In the genomic region with DNA sequence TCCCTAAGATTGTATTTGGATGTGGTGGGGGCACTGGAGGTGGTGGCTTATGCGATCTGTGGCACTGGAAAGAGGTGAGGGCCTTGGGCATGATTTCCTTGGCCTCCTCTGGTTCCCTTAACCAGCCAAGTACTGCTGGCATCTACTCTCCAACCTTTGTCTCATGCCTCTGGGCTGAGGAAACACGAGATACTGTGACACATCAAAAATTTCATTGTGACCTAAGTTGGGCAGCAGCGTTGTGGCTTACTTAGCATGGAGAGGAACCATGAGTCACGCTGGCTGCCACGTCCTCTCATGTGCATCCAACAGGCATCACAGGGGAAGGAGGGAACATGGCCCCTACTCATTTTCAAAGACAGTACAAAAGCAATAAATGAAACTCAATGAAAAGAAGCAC, we compare ENCODE assay signal across 1 cellular context.
TF ChIP-seq lines count a peak whose summit lies in the region.

No MANE protein-coding gene starts in this region.

TF ChIP-seq in GM23338, 12 proteins besides CTCF, POLR2A, EP300 and RAD21 (continued from another document):
- TF ChIP-seq CREB1 (CRISPR knock-in tag; IDR thresholded peaks at IDR 0.05; ENCODE audit: low read depth) (no peak), JUNB (IDR thresholded peaks at IDR 0.05; ENCODE audit: unreplicated experiment) (no peak), NANOG (IDR thresholded peaks at IDR 0.05; ENCODE audit: borderline replicate concordance) (no peak)
- TF ChIP-seq, protein P1, sequence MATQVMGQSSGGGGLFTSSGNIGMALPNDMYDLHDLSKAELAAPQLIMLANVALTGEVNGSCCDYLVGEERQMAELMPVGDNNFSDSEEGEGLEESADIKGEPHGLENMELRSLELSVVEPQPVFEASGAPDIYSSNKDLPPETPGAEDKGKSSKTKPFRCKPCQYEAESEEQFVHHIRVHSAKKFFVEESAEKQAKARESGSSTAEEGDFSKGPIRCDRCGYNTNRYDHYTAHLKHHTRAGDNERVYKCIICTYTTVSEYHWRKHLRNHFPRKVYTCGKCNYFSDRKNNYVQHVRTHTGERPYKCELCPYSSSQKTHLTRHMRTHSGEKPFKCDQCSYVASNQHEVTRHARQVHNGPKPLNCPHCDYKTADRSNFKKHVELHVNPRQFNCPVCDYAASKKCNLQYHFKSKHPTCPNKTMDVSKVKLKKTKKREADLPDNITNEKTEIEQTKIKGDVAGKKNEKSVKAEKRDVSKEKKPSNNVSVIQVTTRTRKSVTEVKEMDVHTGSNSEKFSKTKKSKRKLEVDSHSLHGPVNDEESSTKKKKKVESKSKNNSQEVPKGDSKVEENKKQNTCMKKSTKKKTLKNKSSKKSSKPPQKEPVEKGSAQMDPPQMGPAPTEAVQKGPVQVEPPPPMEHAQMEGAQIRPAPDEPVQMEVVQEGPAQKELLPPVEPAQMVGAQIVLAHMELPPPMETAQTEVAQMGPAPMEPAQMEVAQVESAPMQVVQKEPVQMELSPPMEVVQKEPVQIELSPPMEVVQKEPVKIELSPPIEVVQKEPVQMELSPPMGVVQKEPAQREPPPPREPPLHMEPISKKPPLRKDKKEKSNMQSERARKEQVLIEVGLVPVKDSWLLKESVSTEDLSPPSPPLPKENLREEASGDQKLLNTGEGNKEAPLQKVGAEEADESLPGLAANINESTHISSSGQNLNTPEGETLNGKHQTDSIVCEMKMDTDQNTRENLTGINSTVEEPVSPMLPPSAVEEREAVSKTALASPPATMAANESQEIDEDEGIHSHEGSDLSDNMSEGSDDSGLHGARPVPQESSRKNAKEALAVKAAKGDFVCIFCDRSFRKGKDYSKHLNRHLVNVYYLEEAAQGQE (IDR thresholded peaks at IDR 0.05; ENCODE audit: unreplicated experiment) = no peak
